In the genomic region with DNA sequence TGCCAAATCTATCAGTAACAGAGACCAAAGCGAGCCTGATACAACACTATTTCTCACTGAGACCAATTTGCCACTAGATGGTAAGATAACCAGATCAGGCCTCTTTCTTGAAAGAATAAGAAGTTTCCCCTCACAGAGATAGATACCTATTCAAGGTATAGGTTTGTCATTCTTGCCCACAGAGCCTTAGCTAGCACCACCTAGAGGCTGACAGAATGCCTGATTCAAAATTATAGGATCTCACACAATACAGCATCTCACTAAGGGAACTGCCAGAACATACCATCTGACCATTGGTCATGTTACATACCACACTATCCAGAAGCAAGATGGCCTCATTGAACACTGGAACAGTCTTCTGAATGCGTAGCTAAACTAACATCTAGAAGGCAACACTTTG, we compare ENCODE assay signal across 1 cellular context.
TF ChIP-seq lines count a peak whose summit lies in the region.

No MANE protein-coding gene starts in this region.

TF ChIP-seq in H1, 55 proteins besides CTCF, POLR2A, EP300 and RAD21:
- no peak for TF ChIP-seq BRCA1 (IDR thresholded peaks at IDR 0.05; ENCODE audit: low read depth, low read length)
- TF ChIP-seq JUN (IDR thresholded peaks at IDR 0.05; ENCODE audit: low read depth, low read length): no peak
- no peak for TF ChIP-seq ATF2 (IDR thresholded peaks at IDR 0.05; ENCODE audit: low read length)
- TF ChIP-seq PHF8 (conservative IDR thresholded peaks at IDR 0.05; ENCODE audit: low read depth, low read length): no peak
- no peak for TF ChIP-seq CBX8 (IDR thresholded peaks at IDR 0.05; ENCODE audit: borderline replicate concordance, low read depth, low read length)
- no peak for TF ChIP-seq EGR1 (IDR thresholded peaks at IDR 0.05; ENCODE audit: borderline replicate concordance, low read depth, low read length)
- no peak for TF ChIP-seq SIRT6 (IDR thresholded peaks at IDR 0.05; ENCODE audit: low read length)
- no peak for TF ChIP-seq SAP30 (IDR thresholded peaks at IDR 0.05; ENCODE audit: insufficient read depth, insufficient replicate concordance, low read length)
- no peak for TF ChIP-seq SIN3A (conservative IDR thresholded peaks at IDR 0.05 in 1 of 2, IDR thresholded peaks at IDR 0.05 in 1 of 2; ENCODE audit: low read depth in 1 of 2, low read length in 2 of 2)
- no peak for TF ChIP-seq SUZ12 (IDR thresholded peaks at IDR 0.05; ENCODE audit: low read length)
- no peak for TF ChIP-seq TEAD4 (IDR thresholded peaks at IDR 0.05; ENCODE audit: low read depth, low read length)
- no peak for TF ChIP-seq TAF1 (IDR thresholded peaks at IDR 0.05; ENCODE audit: low read depth, low read length)
- no peak for TF ChIP-seq E2F6 (IDR thresholded peaks at IDR 0.05)
- no peak for TF ChIP-seq FOSL1 (IDR thresholded peaks at IDR 0.05; ENCODE audit: insufficient read depth, low read depth, low read length)
- TF ChIP-seq TBP (IDR thresholded peaks at IDR 0.05; ENCODE audit: low read depth, low read length): no peak
